ENCODE assay signal across 1 cellular context in genomic region chr7:92831716-92832622, GRCh38.
A peak's percentile ranks its signal among the peaks of the same experiment; 100 is the strongest.
TF ChIP-seq lines count a peak whose summit lies in the region.

No MANE protein-coding gene starts in this region.

TF ChIP-seq in HepG2, 621 proteins besides CTCF, POLR2A, EP300 and RAD21 (continued from another document and continues in another):
- TF ChIP-seq E2F1 (CRISPR knock-in tag; IDR thresholded peaks at IDR 0.05) (no peak), ZNF570 (CRISPR knock-in tag; IDR thresholded peaks at IDR 0.05; ENCODE audit: borderline replicate concordance) (no peak), ZNF33B (CRISPR knock-in tag; IDR thresholded peaks at IDR 0.05) (no peak), ZNF34 (CRISPR knock-in tag; IDR thresholded peaks at IDR 0.05; ENCODE audit: borderline replicate concordance) (no peak), JDP2 (CRISPR knock-in tag; IDR thresholded peaks at IDR 0.05; ENCODE audit: borderline replicate concordance) (no peak), RFX5 (IDR thresholded peaks at IDR 0.05; ENCODE audit: low read depth, low read length) (no peak), ELF4 (CRISPR knock-in tag; IDR thresholded peaks at IDR 0.05; ENCODE audit: borderline replicate concordance) (no peak), ZNF768 (CRISPR knock-in tag; IDR thresholded peaks at IDR 0.05) (no peak), SAP130 (CRISPR knock-in tag; IDR thresholded peaks at IDR 0.05; ENCODE audit: low read depth) (peak; percentile 44; the same call in 1 of the 2 replicates), ZMYM4 (CRISPR knock-in tag; IDR thresholded peaks at IDR 0.05) (no peak), BCL6 (CRISPR knock-in tag; IDR thresholded peaks at IDR 0.05) (0 out of 2 replicates have a peak, but pooled peaks have one; percentile 16), KDM2A (CRISPR knock-in tag; IDR thresholded peaks at IDR 0.05; ENCODE audit: borderline replicate concordance, low read depth) (no peak), ZNF775 (CRISPR knock-in tag; IDR thresholded peaks at IDR 0.05; ENCODE audit: borderline replicate concordance) (no peak), ATF1 (CRISPR knock-in tag; IDR thresholded peaks at IDR 0.05) (no peak), HOXA9 (CRISPR knock-in tag; IDR thresholded peaks at IDR 0.05; ENCODE audit: borderline replicate concordance) (no peak), TCF7 (IDR thresholded peaks at IDR 0.05; ENCODE audit: low read depth) (0 out of 2 replicates have a peak, but pooled peaks have one; percentile 11), NFE2L2 (IDR thresholded peaks at IDR 0.05; ENCODE audit: low read length) (0 out of 2 replicates have a peak, but pooled peaks have one; percentile 18), NBN (conservative IDR thresholded peaks at IDR 0.05) (no peak), TBL1XR1 (IDR thresholded peaks at IDR 0.05; ENCODE audit: borderline replicate concordance, low read length, partially characterized antibody) (no peak), ZMAT3 (CRISPR knock-in tag; conservative IDR thresholded peaks at IDR 0.05) (no peak), ZBTB2 (CRISPR knock-in tag; IDR thresholded peaks at IDR 0.05; ENCODE audit: low read depth) (no peak), ZNF180 (CRISPR knock-in tag; IDR thresholded peaks at IDR 0.05; ENCODE audit: borderline replicate concordance, low read depth) (no peak), ZNF350 (CRISPR knock-in tag; IDR thresholded peaks at IDR 0.05; ENCODE audit: borderline replicate concordance, low read depth) (no peak), ZNF317 (CRISPR knock-in tag; IDR thresholded peaks at IDR 0.05) (no peak), ZNF20 (CRISPR knock-in tag; IDR thresholded peaks at IDR 0.05) (no peak), GABPA (IDR thresholded peaks at IDR 0.05; ENCODE audit: low read depth, low read length) (no peak), GABPA (CRISPR knock-in tag; IDR thresholded peaks at IDR 0.05; ENCODE audit: low read depth) (no peak), SNAPC4 (CRISPR knock-in tag; IDR thresholded peaks at IDR 0.05) (no peak), CHD4 (IDR thresholded peaks at IDR 0.05; ENCODE audit: borderline replicate concordance, low read length) (no peak), GATAD1 (CRISPR knock-in tag; IDR thresholded peaks at IDR 0.05) (no peak), ZNF891 (CRISPR knock-in tag; IDR thresholded peaks at IDR 0.05) (no peak), ZFP37 (CRISPR knock-in tag; IDR thresholded peaks at IDR 0.05; ENCODE audit: borderline replicate concordance) (no peak), REL (CRISPR knock-in tag; conservative IDR thresholded peaks at IDR 0.05) (no peak), ZSCAN25 (CRISPR knock-in tag; IDR thresholded peaks at IDR 0.05) (no peak), RFXAP (CRISPR knock-in tag; IDR thresholded peaks at IDR 0.05; ENCODE audit: borderline replicate concordance) (no peak), ZBTB3 (CRISPR knock-in tag; IDR thresholded peaks at IDR 0.05; ENCODE audit: borderline replicate concordance, low read depth) (no peak), MAFG (CRISPR knock-in tag; IDR thresholded peaks at IDR 0.05) (no peak), PHB2 (IDR thresholded peaks at IDR 0.05; ENCODE audit: partially characterized antibody) (no peak), DNMT3B (CRISPR knock-in tag; conservative IDR thresholded peaks at IDR 0.05) (no peak; the same call in 1 of the 2 replicates), CERS6 (CRISPR knock-in tag; IDR thresholded peaks at IDR 0.05) (no peak), ATAD3A (CRISPR knock-in tag; IDR thresholded peaks at IDR 0.05) (no peak), HNRNPL (IDR thresholded peaks at IDR 0.05; ENCODE audit: low read depth, low read length) (no peak), ZKSCAN1 (IDR thresholded peaks at IDR 0.05; ENCODE audit: low read length) (peak; percentile 99), NCOR1 (IDR thresholded peaks at IDR 0.05; ENCODE audit: borderline replicate concordance, low read length) (peak; percentile 34; the same call in 1 of the 2 replicates), RORA (CRISPR knock-in tag; IDR thresholded peaks at IDR 0.05) (no peak), SOX6 (IDR thresholded peaks at IDR 0.05) (no peak), SOX6 (CRISPR knock-in tag; IDR thresholded peaks at IDR 0.05) (peak; percentile 44; the same call in 1 of the 2 replicates), SSRP1 (CRISPR knock-in tag; IDR thresholded peaks at IDR 0.05) (no peak), MIER2 (CRISPR knock-in tag; IDR thresholded peaks at IDR 0.05) (no peak), ZNF382 (CRISPR knock-in tag; IDR thresholded peaks at IDR 0.05; ENCODE audit: borderline replicate concordance) (no peak), ERF (CRISPR knock-in tag; IDR thresholded peaks at IDR 0.05) (no peak), ZBTB20 (CRISPR knock-in tag; IDR thresholded peaks at IDR 0.05; ENCODE audit: borderline replicate concordance, low read depth) (no peak)
- TF ChIP-seq, protein P1, sequence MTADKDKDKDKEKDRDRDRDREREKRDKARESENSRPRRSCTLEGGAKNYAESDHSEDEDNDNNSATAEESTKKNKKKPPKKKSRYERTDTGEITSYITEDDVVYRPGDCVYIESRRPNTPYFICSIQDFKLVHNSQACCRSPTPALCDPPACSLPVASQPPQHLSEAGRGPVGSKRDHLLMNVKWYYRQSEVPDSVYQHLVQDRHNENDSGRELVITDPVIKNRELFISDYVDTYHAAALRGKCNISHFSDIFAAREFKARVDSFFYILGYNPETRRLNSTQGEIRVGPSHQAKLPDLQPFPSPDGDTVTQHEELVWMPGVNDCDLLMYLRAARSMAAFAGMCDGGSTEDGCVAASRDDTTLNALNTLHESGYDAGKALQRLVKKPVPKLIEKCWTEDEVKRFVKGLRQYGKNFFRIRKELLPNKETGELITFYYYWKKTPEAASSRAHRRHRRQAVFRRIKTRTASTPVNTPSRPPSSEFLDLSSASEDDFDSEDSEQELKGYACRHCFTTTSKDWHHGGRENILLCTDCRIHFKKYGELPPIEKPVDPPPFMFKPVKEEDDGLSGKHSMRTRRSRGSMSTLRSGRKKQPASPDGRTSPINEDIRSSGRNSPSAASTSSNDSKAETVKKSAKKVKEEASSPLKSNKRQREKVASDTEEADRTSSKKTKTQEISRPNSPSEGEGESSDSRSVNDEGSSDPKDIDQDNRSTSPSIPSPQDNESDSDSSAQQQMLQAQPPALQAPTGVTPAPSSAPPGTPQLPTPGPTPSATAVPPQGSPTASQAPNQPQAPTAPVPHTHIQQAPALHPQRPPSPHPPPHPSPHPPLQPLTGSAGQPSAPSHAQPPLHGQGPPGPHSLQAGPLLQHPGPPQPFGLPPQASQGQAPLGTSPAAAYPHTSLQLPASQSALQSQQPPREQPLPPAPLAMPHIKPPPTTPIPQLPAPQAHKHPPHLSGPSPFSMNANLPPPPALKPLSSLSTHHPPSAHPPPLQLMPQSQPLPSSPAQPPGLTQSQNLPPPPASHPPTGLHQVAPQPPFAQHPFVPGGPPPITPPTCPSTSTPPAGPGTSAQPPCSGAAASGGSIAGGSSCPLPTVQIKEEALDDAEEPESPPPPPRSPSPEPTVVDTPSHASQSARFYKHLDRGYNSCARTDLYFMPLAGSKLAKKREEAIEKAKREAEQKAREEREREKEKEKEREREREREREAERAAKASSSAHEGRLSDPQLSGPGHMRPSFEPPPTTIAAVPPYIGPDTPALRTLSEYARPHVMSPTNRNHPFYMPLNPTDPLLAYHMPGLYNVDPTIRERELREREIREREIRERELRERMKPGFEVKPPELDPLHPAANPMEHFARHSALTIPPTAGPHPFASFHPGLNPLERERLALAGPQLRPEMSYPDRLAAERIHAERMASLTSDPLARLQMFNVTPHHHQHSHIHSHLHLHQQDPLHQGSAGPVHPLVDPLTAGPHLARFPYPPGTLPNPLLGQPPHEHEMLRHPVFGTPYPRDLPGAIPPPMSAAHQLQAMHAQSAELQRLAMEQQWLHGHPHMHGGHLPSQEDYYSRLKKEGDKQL (CRISPR knock-in tag; IDR thresholded peaks at IDR 0.05; ENCODE audit: low read depth), result no peak
- TF ChIP-seq, protein P2, sequence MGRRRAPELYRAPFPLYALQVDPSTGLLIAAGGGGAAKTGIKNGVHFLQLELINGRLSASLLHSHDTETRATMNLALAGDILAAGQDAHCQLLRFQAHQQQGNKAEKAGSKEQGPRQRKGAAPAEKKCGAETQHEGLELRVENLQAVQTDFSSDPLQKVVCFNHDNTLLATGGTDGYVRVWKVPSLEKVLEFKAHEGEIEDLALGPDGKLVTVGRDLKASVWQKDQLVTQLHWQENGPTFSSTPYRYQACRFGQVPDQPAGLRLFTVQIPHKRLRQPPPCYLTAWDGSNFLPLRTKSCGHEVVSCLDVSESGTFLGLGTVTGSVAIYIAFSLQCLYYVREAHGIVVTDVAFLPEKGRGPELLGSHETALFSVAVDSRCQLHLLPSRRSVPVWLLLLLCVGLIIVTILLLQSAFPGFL (CRISPR knock-in tag; IDR thresholded peaks at IDR 0.05), result no peak
- TF ChIP-seq, protein P3, sequence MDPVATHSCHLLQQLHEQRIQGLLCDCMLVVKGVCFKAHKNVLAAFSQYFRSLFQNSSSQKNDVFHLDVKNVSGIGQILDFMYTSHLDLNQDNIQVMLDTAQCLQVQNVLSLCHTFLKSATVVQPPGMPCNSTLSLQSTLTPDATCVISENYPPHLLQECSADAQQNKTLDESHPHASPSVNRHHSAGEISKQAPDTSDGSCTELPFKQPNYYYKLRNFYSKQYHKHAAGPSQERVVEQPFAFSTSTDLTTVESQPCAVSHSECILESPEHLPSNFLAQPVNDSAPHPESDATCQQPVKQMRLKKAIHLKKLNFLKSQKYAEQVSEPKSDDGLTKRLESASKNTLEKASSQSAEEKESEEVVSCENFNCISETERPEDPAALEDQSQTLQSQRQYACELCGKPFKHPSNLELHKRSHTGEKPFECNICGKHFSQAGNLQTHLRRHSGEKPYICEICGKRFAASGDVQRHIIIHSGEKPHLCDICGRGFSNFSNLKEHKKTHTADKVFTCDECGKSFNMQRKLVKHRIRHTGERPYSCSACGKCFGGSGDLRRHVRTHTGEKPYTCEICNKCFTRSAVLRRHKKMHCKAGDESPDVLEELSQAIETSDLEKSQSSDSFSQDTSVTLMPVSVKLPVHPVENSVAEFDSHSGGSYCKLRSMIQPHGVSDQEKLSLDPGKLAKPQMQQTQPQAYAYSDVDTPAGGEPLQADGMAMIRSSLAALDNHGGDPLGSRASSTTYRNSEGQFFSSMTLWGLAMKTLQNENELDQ (CRISPR knock-in tag; IDR thresholded peaks at IDR 0.05; ENCODE audit: borderline replicate concordance), result no peak
- TF ChIP-seq, protein P4, sequence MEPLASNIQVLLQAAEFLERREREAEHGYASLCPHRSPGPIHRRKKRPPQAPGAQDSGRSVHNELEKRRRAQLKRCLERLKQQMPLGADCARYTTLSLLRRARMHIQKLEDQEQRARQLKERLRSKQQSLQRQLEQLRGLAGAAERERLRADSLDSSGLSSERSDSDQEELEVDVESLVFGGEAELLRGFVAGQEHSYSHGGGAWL (CRISPR knock-in tag; IDR thresholded peaks at IDR 0.05), result no peak
